In the genomic region with DNA sequence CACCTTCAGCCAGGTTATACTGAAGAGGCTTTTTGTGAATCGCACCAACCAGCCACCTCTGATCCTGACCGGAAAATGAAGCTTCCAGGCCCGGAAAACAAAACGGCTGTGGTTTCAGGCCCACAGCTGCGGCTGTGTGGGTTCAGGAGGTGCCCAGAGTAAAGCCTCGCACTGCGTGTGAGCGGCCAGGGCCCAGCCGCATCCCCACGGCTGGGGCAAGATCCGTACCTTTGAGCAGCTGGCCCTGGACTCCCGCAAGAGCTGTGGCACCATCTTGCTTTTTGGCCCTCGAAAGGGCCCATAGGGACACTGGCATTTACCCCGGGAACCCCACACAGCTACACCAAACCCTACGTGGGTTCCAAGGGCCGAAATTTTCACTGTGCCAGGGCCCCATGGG, we compare ENCODE assay signal across 8 cellular contexts.
"Had no signal": no experiment of that assay in that cellular context is flagged by ENCODE, and none has a peak within 500 bp of the region (broad histone marks: within the 10 kb centered on the region; RNA-seq: fewer than 3 reads in every experiment).

No MANE protein-coding gene starts in this region.

- H3K27ac ChIP-seq: HL-60, KMS-11 had no signal

- H3K27ac Mint-ChIP-seq: IgD-negative memory B cell had no signal

- DNase-seq: IMR-90, KBM-7, KG1 had no signal

- ATAC-seq: HepG2 had no signal

- H3K9ac ChIP-seq: KMS-11 had no signal

- H3K4me2 ChIP-seq: KMS-11 had no signal

- H3K36me3 Mint-ChIP-seq: IgD-negative memory B cell had no signal

- FAIRE-seq: HepG2, HTR-8/SVneo had no signal

- H3K4me3 Mint-ChIP-seq: IgD-negative memory B cell had no signal
